18 cellular contexts compared by ENCODE assay signal in genomic region chr13:76656056-76656455, GRCh38.
"Had no signal": no experiment of that assay in that cellular context is flagged by ENCODE, and none has a peak within 500 bp of the region (broad histone marks: within the 10 kb centered on the region; RNA-seq: fewer than 3 reads in every experiment).

No MANE protein-coding gene starts in this region.

- H3K4me3 ChIP-seq: body of pancreas, coronary artery, gastroesophageal sphincter, suprapubic skin had no signal

- H3K27ac ChIP-seq: body of pancreas, coronary artery, epithelial cell of prostate, gastroesophageal sphincter, suprapubic skin had no signal

- ATAC-seq: activated CD8-positive, alpha-beta memory T cell treated with anti-CD3 and anti-CD28 coated beads, Interleukin-2, amount 10 ng/mL, durations not matched to agents 7 days and 5 days; body of pancreas; gastroesophageal sphincter; left ventricle myocardium superior; stimulated activated naive CD8-positive, alpha-beta T cell treated with anti-CD3 and anti-CD28 coated beads, Interleukin-15, Interleukin-2, amounts not matched to agents 100 U/mL and 50 U/mL, for 24 hours had no signal

- H3K4me1 ChIP-seq: body of pancreas, gastroesophageal sphincter, suprapubic skin had no signal

- H3K36me3 ChIP-seq: gastroesophageal sphincter, suprapubic skin had no signal

- DNase-seq: activated CD4-positive, alpha-beta T cell treated with anti-CD3 and anti-CD28 coated beads for 1 hour; activated CD4-positive, alpha-beta T cell treated with anti-CD3 and anti-CD28 coated beads, Interleukin-2, amount 50 U/mL, for 48 hours; activated CD8-positive, alpha-beta memory T cell treated with anti-CD3 and anti-CD28 coated beads, Interleukin-2, amount 10 ng/mL, durations not matched to agents 7 days and 5 days; activated effector memory CD4-positive, alpha-beta T cell treated with Interleukin-2 at 50 U/mL for 16 hours; activated T-cell treated with anti-CD3 and anti-CD28 coated beads, Interleukin-2, amount 50 U/mL, for 24 hours; amniotic stem cell; body of pancreas; central memory CD4-positive, alpha-beta T cell; effector memory CD4-positive, alpha-beta T cell; islet precursor cell; left ventricle myocardium superior; stimulated activated CD4-positive, alpha-beta T cell treated with anti-CD3 and anti-CD28 coated beads, Interleukin-4, amount 100 ng/mL, for 1 hour; stimulated activated CD8-positive, alpha-beta memory T cell treated with anti-CD3 and anti-CD28 coated beads, Interleukin-4, amount 100 ng/mL, for 48 hours; stimulated activated naive CD8-positive, alpha-beta T cell treated with anti-CD3 and anti-CD28 coated beads, Interleukin-15, Interleukin-2, amounts not matched to agents 100 U/mL and 50 U/mL, for 24 hours had no signal

- H3K27me3 ChIP-seq: body of pancreas, gastroesophageal sphincter, suprapubic skin had no signal

- H3K9me3 ChIP-seq: body of pancreas, gastroesophageal sphincter, suprapubic skin had no signal
